In the genomic region with DNA sequence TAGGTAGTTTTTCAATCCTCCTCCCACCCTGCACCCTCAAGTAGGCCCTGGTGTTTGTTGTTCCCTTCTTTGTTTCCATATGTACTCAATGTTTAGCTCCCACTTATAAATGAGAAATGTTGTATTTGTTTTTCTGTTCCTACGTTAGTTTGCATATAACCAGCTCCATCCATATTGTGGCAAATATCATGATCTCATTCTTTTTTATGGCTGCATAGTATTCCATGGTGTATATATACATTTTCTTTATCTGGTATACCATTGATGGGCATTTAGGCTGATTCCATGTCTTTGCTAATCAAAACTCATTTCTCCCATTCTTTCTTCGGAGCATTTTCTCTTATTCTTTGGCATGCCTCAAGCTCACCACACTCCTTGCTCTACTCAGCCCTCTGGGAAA, we compare ENCODE assay signal across 33 cellular contexts.
"Had no signal": no experiment of that assay in that cellular context is flagged by ENCODE, and none has a peak within 500 bp of the region (broad histone marks: within the 10 kb centered on the region; RNA-seq: fewer than 3 reads in every experiment).

No MANE protein-coding gene starts in this region.

- DNase-seq: Karpas-422, MG63, MM.1S, MV-4-11, NCI-H1048, NCI-H1092, NCI-H1092 treated with DMSO at 0.1 percent for 48 hours, NCI-H1105, NCI-H1105 treated with DMSO at 0.1 percent for 48 hours, NCI-H1417, NCI-H1417 treated with DMSO at 0.1 percent for 48 hours, NCI-H1436, NCI-H1436 treated with DMSO at 0.1 percent for 48 hours, NCI-H146, NCI-H1694, NCI-H1694 treated with DMSO at 0.1 percent for 48 hours, NCI-H187, NCI-H187 treated with DMSO at 0.1 percent for 48 hours, NCI-H1930, NCI-H2029, NCI-H2029 treated with DMSO at 0.1 percent for 48 hours, NCI-H2081, NCI-H2081 treated with DMSO at 0.1 percent for 48 hours, NCI-H2107, NCI-H2171, NCI-H2171 treated with DMSO at 0.1 percent for 48 hours, NCI-H2227 treated with DMSO at 0.1 percent for 48 hours, NCI-H226, NCI-H345, NCI-H446, NCI-H446 treated with DMSO at 0.1 percent for 48 hours, NCI-H510A, NCI-H510A treated with DMSO at 0.1 percent for 48 hours had no signal

- H3K4me3 ChIP-seq: MG63 had no signal

- H3K9me3 ChIP-seq: MG63 had no signal

- H3K27me3 ChIP-seq: MG63 had no signal

- H3K36me3 ChIP-seq: MG63 had no signal
